1 cellular context compared by ENCODE assay signal in genomic region chr4:82123934-82124333, GRCh38.
TF ChIP-seq lines count a peak whose summit lies in the region.

No MANE protein-coding gene starts in this region.

TF ChIP-seq in K562, 482 proteins besides CTCF, POLR2A, EP300 and RAD21:
- TF ChIP-seq PCBP1 (IDR thresholded peaks at IDR 0.05; ENCODE audit: low read depth, low read length, poor library complexity, severe bottlenecking) (no peak), DEAF1 (CRISPR knock-in tag; IDR thresholded peaks at IDR 0.05) (0 out of 2 replicates have a peak, but pooled peaks have one; percentile 7)
